ENCODE assay signal across 14 cellular contexts in the genomic region with DNA sequence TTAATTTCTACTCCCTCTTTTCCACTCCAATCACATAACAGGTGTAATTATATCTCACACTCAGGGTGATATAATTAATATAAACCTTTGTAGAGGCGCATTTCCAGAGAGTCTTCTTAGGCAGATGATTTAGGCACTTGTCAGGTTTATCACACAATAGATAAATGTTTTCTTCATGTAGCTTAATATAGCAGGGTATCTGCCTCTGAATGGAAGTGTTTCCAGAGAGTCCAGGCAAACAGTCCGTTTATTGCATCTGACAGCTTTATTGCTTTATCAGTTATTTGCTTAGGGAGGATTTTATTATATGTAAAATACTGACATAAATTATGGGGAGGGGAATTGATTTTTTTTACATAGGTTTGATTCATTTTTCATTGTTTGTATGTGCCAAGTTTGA.
"Had no signal": no experiment of that assay in that cellular context is flagged by ENCODE, and none has a peak within 500 bp of the region (broad histone marks: within the 10 kb centered on the region; RNA-seq: fewer than 3 reads in every experiment).

No MANE protein-coding gene starts in this region.

- H3K36me3 ChIP-seq: colonic mucosa, tibial artery had no signal

- H3K9me3 ChIP-seq: colonic mucosa, tibial artery had no signal

- H3K27ac ChIP-seq: colonic mucosa, foreskin keratinocyte, hepatocyte, tibial artery had no signal

- H3K4me1 ChIP-seq: colonic mucosa, foreskin keratinocyte, tibial artery had no signal

- DNase-seq: activated B cell treated with CpG ODN at 0.5 μM for 24 hours; activated CD4-positive, alpha-beta memory T cell treated with anti-CD3 and anti-CD28 coated beads for 36 hours; activated CD4-positive, alpha-beta T cell treated with anti-CD3 and anti-CD28 coated beads for 4 hours; activated naive CD4-positive, alpha-beta T cell; activated naive CD8-positive, alpha-beta T cell treated with anti-CD3 and anti-CD28 coated beads for 36 hours; central memory CD4-positive, alpha-beta T cell; colonic mucosa; retina; stimulated activated naive CD8-positive, alpha-beta T cell treated with anti-CD3 and anti-CD28 coated beads, Interleukin-15, Interleukin-2, amounts not matched to agents 100 U/mL and 50 U/mL, for 24 hours; T-helper 9 cell; tibial artery had no signal

- H3K27me3 ChIP-seq: colonic mucosa, foreskin keratinocyte, hepatocyte, tibial artery had no signal

- H3K4me3 ChIP-seq: colonic mucosa, hepatocyte, tibial artery had no signal

- ATAC-seq: activated T-helper 17 cell treated with anti-CD3 and anti-CD28 coated beads, Interleukin-2, amount 50 U/mL, for 72 hours; foreskin keratinocyte; stimulated activated naive CD8-positive, alpha-beta T cell treated with anti-CD3 and anti-CD28 coated beads, Interleukin-15, Interleukin-2, amounts not matched to agents 100 U/mL and 50 U/mL, for 24 hours had no signal
